Comparison of ENCODE assay signal across 26 cellular contexts in the genomic region with DNA sequence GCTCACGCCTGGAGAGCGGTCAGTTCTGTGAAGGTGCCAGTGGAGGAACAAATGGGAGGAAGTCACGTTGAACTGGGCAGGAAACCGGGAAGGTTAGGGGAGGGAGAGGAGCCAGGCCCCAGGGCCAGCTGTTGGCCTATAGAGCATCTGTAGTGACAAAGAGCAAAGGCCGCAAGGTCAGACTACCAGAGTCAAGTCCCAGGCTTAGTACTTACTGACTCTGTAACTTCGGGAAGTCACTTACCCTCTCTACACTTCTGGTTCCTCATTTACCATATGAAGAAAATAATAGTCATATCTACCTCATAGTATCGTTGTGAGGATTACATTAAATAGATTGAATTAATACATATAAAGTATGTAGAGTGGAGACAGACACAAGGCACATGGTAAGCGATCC.
"Had no signal": no experiment of that assay in that cellular context is flagged by ENCODE, and none has a peak within 500 bp of the region (broad histone marks: within the 10 kb centered on the region; RNA-seq: fewer than 3 reads in every experiment).

No MANE protein-coding gene starts in this region.

- H3K4me3 Mint-ChIP-seq: activated CD4-positive, alpha-beta memory T cell treated with anti-CD3 and anti-CD28 coated beads, Interleukin-2, amount 10 ng/mL, durations not matched to agents 7 days and 5 days; activated CD4-positive, alpha-beta T cell treated with anti-CD3 and anti-CD28 coated beads, Interleukin-2, amount 10 ng/mL, durations not matched to agents 24 days and 14 days; activated CD8-positive, alpha-beta memory T cell treated with anti-CD3 and anti-CD28 coated beads, Interleukin-2, amount 10 ng/mL, durations not matched to agents 7 days and 5 days; activated naive CD4-positive, alpha-beta T cell treated with anti-CD3 and anti-CD28 coated beads, Interleukin-2, amount 50 U/mL, for 24 hours; activated T-helper 1 cell treated with anti-CD3 and anti-CD28 coated beads, Interleukin-12 subunit alpha, Interleukin-12 subunit beta, Interleukin-2, Interleukin-4 antibody, amounts not matched to agents 30 ng/mL and 10 ng/mL and 1 ng/mL, durations not matched to agents 14 hours and 24 hours and 36 hours; brain; immature natural killer cell; nephron; T-helper 1 cell treated with Interleukin-12 subunit alpha and Interleukin-12 subunit beta and Interleukin-4 antibody, amounts not matched to agents 30 μg/mL and 1 μg/mL, for 36 hours had no signal

- H3K9me3 ChIP-seq: left ventricle myocardium inferior, stomach, suprapubic skin, tibial nerve had no signal

- H3K27me3 Mint-ChIP-seq: activated CD4-positive, alpha-beta memory T cell treated with anti-CD3 and anti-CD28 coated beads, Interleukin-2, amount 10 ng/mL, durations not matched to agents 7 days and 5 days; activated CD4-positive, alpha-beta T cell treated with anti-CD3 and anti-CD28 coated beads, Interleukin-2, amount 10 ng/mL, durations not matched to agents 24 days and 14 days; activated CD8-positive, alpha-beta memory T cell treated with anti-CD3 and anti-CD28 coated beads, Interleukin-2, amount 10 ng/mL, durations not matched to agents 7 days and 5 days; activated naive CD4-positive, alpha-beta T cell treated with anti-CD3 and anti-CD28 coated beads, Interleukin-2, amount 50 U/mL, for 24 hours had no signal

- H3K4me1 Mint-ChIP-seq: activated CD4-positive, alpha-beta memory T cell treated with anti-CD3 and anti-CD28 coated beads, Interleukin-2, amount 10 ng/mL, durations not matched to agents 7 days and 5 days; activated CD4-positive, alpha-beta T cell treated with anti-CD3 and anti-CD28 coated beads, Interleukin-2, amount 10 ng/mL, durations not matched to agents 24 days and 14 days; activated CD8-positive, alpha-beta memory T cell treated with anti-CD3 and anti-CD28 coated beads, Interleukin-2, amount 10 ng/mL, durations not matched to agents 7 days and 5 days; activated naive CD4-positive, alpha-beta T cell treated with anti-CD3 and anti-CD28 coated beads, Interleukin-2, amount 50 U/mL, for 24 hours; immature natural killer cell had no signal

- H3K36me3 Mint-ChIP-seq: activated CD8-positive, alpha-beta memory T cell treated with anti-CD3 and anti-CD28 coated beads, Interleukin-2, amount 10 ng/mL, durations not matched to agents 7 days and 5 days; activated naive CD4-positive, alpha-beta T cell treated with anti-CD3 and anti-CD28 coated beads, Interleukin-2, amount 50 U/mL, for 24 hours; brain; immature natural killer cell had no signal

- H3K27ac Mint-ChIP-seq: activated CD4-positive, alpha-beta memory T cell treated with anti-CD3 and anti-CD28 coated beads, Interleukin-2, amount 10 ng/mL, durations not matched to agents 7 days and 5 days; activated CD4-positive, alpha-beta T cell treated with anti-CD3 and anti-CD28 coated beads, Interleukin-2, amount 10 ng/mL, durations not matched to agents 24 days and 14 days; activated CD8-positive, alpha-beta memory T cell treated with anti-CD3 and anti-CD28 coated beads, Interleukin-2, amount 10 ng/mL, durations not matched to agents 7 days and 5 days; activated naive CD4-positive, alpha-beta T cell treated with anti-CD3 and anti-CD28 coated beads, Interleukin-2, amount 50 U/mL, for 24 hours; activated T-helper 1 cell treated with anti-CD3 and anti-CD28 coated beads, Interleukin-12 subunit alpha, Interleukin-12 subunit beta, Interleukin-2, Interleukin-4 antibody, amounts not matched to agents 30 ng/mL and 10 ng/mL and 1 ng/mL, durations not matched to agents 14 hours and 24 hours and 36 hours; immature natural killer cell; nephron; T-helper 1 cell treated with Interleukin-12 subunit alpha and Interleukin-12 subunit beta and Interleukin-4 antibody, amounts not matched to agents 30 μg/mL and 1 μg/mL, for 36 hours had no signal

- H3K4me3 ChIP-seq: left ventricle myocardium inferior, stomach, suprapubic skin, tibial nerve had no signal

- H3K27me3 ChIP-seq: foreskin keratinocyte, stomach, suprapubic skin, tibial nerve had no signal

- H3K79me2 ChIP-seq: parathyroid adenoma had no signal

- H3K36me3 ChIP-seq: left ventricle myocardium inferior, stomach, suprapubic skin, tibial nerve had no signal

- H3K9ac ChIP-seq: parathyroid adenoma had no signal

- DNase-seq: activated CD4-positive, alpha-beta memory T cell treated with anti-CD3 and anti-CD28 coated beads, Interleukin-2, amount 10 ng/mL, durations not matched to agents 7 days and 5 days; activated CD4-positive, alpha-beta T cell treated with anti-CD3 and anti-CD28 coated beads, Interleukin-2, amount 10 ng/mL, durations not matched to agents 24 days and 14 days; activated CD8-positive, alpha-beta memory T cell treated with anti-CD3 and anti-CD28 coated beads, Interleukin-2, amount 10 ng/mL, durations not matched to agents 7 days and 5 days; activated gamma-delta T cell treated with Interleukin-2 at 50 U/mL for 16 hours; activated T-cell treated with anti-CD3 and anti-CD28 coated beads for 4 hours; anterior cingulate cortex; caudate nucleus; dermis blood vessel endothelial cell; effector CD8-positive, alpha-beta T cell; foreskin keratinocyte; immature natural killer cell; left ventricle myocardium inferior; mammary epithelial cell; nucleus accumbens; right cardiac atrium; stimulated activated CD4-positive, alpha-beta T cell treated with anti-CD3 and anti-CD28 coated beads, Interleukin-12 subunit alpha, Interleukin-12 subunit beta, amount 100 ng/mL, for 4 hours; stomach; T1000 had no signal

- H2AFZ ChIP-seq: parathyroid adenoma had no signal

- ATAC-seq: activated CD8-positive, alpha-beta memory T cell treated with anti-CD3 and anti-CD28 coated beads, Interleukin-2, amount 10 ng/mL, durations not matched to agents 7 days and 5 days; foreskin keratinocyte; right cardiac atrium had no signal

- H3K9me3 Mint-ChIP-seq: activated CD4-positive, alpha-beta memory T cell treated with anti-CD3 and anti-CD28 coated beads, Interleukin-2, amount 10 ng/mL, durations not matched to agents 7 days and 5 days; activated CD4-positive, alpha-beta T cell treated with anti-CD3 and anti-CD28 coated beads, Interleukin-2, amount 10 ng/mL, durations not matched to agents 24 days and 14 days; activated naive CD4-positive, alpha-beta T cell treated with anti-CD3 and anti-CD28 coated beads, Interleukin-2, amount 50 U/mL, for 24 hours; activated T-helper 1 cell treated with anti-CD3 and anti-CD28 coated beads, Interleukin-12 subunit alpha, Interleukin-12 subunit beta, Interleukin-2, Interleukin-4 antibody, amounts not matched to agents 30 ng/mL and 10 ng/mL and 1 ng/mL, durations not matched to agents 14 hours and 24 hours and 36 hours; brain; nephron; T-helper 1 cell treated with Interleukin-12 subunit alpha and Interleukin-12 subunit beta and Interleukin-4 antibody, amounts not matched to agents 30 μg/mL and 1 μg/mL, for 36 hours had no signal

- H3K27ac ChIP-seq: foreskin keratinocyte, left ventricle myocardium inferior, parathyroid adenoma, stomach, suprapubic skin, tibial nerve had no signal

- H3K4me1 ChIP-seq: parathyroid adenoma, suprapubic skin had no signal
